Comparison of ENCODE assay signal across 8 cellular contexts in the genomic region with DNA sequence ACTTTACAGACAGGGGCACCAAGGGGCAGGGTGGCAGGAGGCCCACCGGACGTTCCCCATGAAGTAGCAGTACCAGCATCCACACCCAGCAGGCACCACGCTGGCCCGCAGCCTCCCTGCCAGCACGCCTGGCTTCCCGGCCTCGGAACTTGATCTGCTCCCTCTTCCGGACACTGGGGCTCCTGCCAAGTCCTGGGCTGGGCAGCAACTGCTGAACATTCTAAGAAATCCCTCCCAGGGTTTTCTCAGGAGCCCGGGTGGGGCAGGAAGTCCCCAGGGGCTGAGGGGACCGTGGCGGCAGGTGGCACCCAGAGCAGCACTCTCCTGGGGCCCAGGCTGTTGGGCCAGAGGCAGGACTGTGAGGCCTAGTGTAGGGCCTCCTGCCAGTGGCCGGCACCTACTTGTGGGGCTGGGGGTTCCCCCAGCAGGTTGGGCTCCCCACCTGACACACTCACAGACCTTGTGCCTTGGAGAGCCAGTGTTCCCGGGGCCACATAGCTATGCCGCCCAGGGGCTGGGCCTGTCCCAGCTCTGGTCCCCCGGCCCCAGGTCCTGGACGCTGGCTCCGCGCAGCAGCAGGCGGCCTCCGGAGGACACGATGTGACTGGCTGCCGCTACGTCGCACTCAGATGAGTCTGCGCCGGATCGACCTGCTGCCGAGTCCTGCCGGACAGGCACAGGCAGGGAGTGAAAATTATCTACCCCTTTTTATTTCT.
DNase-seq lines count a peak whose midpoint lies in the region; ATAC-seq and TF ChIP-seq lines count a peak whose summit lies in the region.
"Had no signal": no experiment of that assay in that cellular context is flagged by ENCODE, and none has a peak within 500 bp of the region (broad histone marks: within the 10 kb centered on the region; RNA-seq: fewer than 3 reads in every experiment).

No MANE protein-coding gene starts in this region.

- H3K27ac ChIP-seq in HEK293 (ENCODE audit: extremely low read depth, low read depth, low read length): no peak overlapping the region
- peak overlapping the region; percentile 65 for H3K27ac ChIP-seq in VCaP

- ATAC-seq in GM18498 (IDR thresholded peaks at IDR 0.05; ENCODE audit: unreplicated experiment): no peak

- H3K4me3 ChIP-seq in HEK293 (ENCODE audit: low read depth, low read length): no peak overlapping the region

- no peaks in the 10 kb centered on the region for H3K9me3 ChIP-seq in HEK293 (ENCODE audit: control insufficient read depth, insufficient read depth, low read depth, low read length)

- no peaks in the 10 kb centered on the region for H3K36me3 ChIP-seq in HEK293 (ENCODE audit: control insufficient read depth in 2 of 2, insufficient read depth in 1 of 2, low read length in 2 of 2)

- no peak for TF ChIP-seq CTCF in HEK293 (tag by site-specific recombination; IDR thresholded peaks at IDR 0.05)
- TF ChIP-seq CTCF in VCaP (conservative IDR thresholded peaks at IDR 0.05): peak; percentile 46

- peaks cover 2% of the 10 kb centered on the region; the same call in 1 of the 2 replicates for H3K4me1 ChIP-seq in HEK293 (ENCODE audit: control insufficient read depth, insufficient read depth, low read length)

- CTCF ChIA-PET in HEK293 (lab: Yijun Ruan, JAX): interaction anchor here (0.6 to 2.0 kb wide), 4 partner anchors 56 to 190 kb away, joined by 3 to 14 read pairs (median 4); no protein-coding TSS in a partner anchor

- peak in 47 of 51 donors; percentile 8 to 79 (median 41) for DNase-seq in hypothalamus (lab: John Stamatoyannopoulos, UW)
- DNase-seq in stromal cell of bone marrow (ENCODE audit: low read depth): peak; percentile 18
- no peak for DNase-seq in NCI-H1436 (lab: John Stamatoyannopoulos, UW)
- no peak for DNase-seq in NCI-H2227 treated with DMSO at 0.1 percent for 48 hours (lab: John Stamatoyannopoulos, UW)
- DNase-seq: naive B cell had no signal

- POLR2A ChIA-PET in HEK293 (lab: Yijun Ruan, JAX): no interaction called here

TF ChIP-seq in HEK293, 187 proteins besides CTCF, POLR2A, EP300 and RAD21:
- TF ChIP-seq ZNF600 (tag by site-specific recombination; IDR thresholded peaks at IDR 0.05) (peak; percentile 58; the same call in 1 of the 2 replicates), ZNF341 (tag by site-specific recombination; IDR thresholded peaks at IDR 0.05; ENCODE audit: low read depth) (no peak), ZNF132 (tag by site-specific recombination; IDR thresholded peaks at IDR 0.05; ENCODE audit: borderline replicate concordance) (no peak), ZIC2 (tag by site-specific recombination; IDR thresholded peaks at IDR 0.05) (peak; percentile 93), ZFP37 (tag by site-specific recombination; IDR thresholded peaks at IDR 0.05) (no peak), GLIS1 (tag by site-specific recombination; IDR thresholded peaks at IDR 0.05) (peak; percentile 85), ZNF621 (tag by site-specific recombination; IDR thresholded peaks at IDR 0.05) (no peak)
- TF ChIP-seq, protein P1, sequence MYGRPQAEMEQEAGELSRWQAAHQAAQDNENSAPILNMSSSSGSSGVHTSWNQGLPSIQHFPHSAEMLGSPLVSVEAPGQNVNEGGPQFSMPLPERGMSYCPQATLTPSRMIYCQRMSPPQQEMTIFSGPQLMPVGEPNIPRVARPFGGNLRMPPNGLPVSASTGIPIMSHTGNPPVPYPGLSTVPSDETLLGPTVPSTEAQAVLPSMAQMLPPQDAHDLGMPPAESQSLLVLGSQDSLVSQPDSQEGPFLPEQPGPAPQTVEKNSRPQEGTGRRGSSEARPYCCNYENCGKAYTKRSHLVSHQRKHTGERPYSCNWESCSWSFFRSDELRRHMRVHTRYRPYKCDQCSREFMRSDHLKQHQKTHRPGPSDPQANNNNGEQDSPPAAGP (tag by site-specific recombination; IDR thresholded peaks at IDR 0.05): peak; percentile 41; the same call in 1 of the 2 replicates

Comparison
In these comparisons a context has a peak if more than half of its experiments do, and no peak if none do; other contexts are left out.
1. DNase-seq: peak in hypothalamus (47 of 51) and stromal cell of bone marrow (single experiment); none in NCI-H1436 (single experiment) and NCI-H2227 treated with DMSO at 0.1 percent for 48 hours (single experiment).